ENCODE assay signal across 18 cellular contexts in genomic region chr1:38418195-38419030, GRCh38.
DNase-seq lines count a peak whose midpoint lies in the region; ATAC-seq and TF ChIP-seq lines count a peak whose summit lies in the region.
"Had no signal": no experiment of that assay in that cellular context is flagged by ENCODE, and none has a peak within 500 bp of the region (broad histone marks: within the 10 kb centered on the region; RNA-seq: fewer than 3 reads in every experiment).

No MANE protein-coding gene starts in this region.

- no peak for TF ChIP-seq CTCF in neural progenitor cell (IDR thresholded peaks at IDR 0.05)

- H3K79me2 ChIP-seq in neural progenitor cell (ENCODE audit: low read depth): no peaks in the 10 kb centered on the region
- H3K79me2 ChIP-seq: hepatocyte had no signal

- no peaks in the 10 kb centered on the region for H3K27me3 ChIP-seq in neural progenitor cell

- peak; percentile 69 for DNase-seq in Daoy (ENCODE audit: low read depth)
- DNase-seq in RPMI7951 (ENCODE audit: low read depth): peak; percentile 14
- peak; percentile 29 to 70 for DNase-seq in dermis microvascular lymphatic vessel endothelial cell (ENCODE audit: low read depth in 2 of 2)
- peak; percentile 87 for DNase-seq in neural progenitor cell (ENCODE audit: low spot score)
- no peak for DNase-seq in 8988T
- DNase-seq in stimulated activated CD4-positive, alpha-beta T cell treated with anti-CD3 and anti-CD28 coated beads, Interleukin-2, amount 100 ng/mL, for 24 hours: no peak
- DNase-seq in stimulated activated effector memory CD8-positive, alpha-beta T cell treated with anti-CD3 and anti-CD28 coated beads, Interleukin-12 subunit alpha, Interleukin-12 subunit beta, amount 100 ng/mL, for 72 hours (ENCODE audit: low spot score in 2 of 2): no peak
- DNase-seq: activated B cell treated with CpG ODN at 0.5 μM for 24 hours; activated CD8-positive, alpha-beta memory T cell treated with anti-CD3 and anti-CD28 coated beads, Interleukin-2, amount 10 ng/mL, durations not matched to agents 7 days and 5 days; activated gamma-delta T cell; aorta; effector memory CD4-positive, alpha-beta T cell; left colon; NCI-H1417 treated with DMSO at 0.1 percent for 48 hours; NCI-H526; psoas muscle had no signal

- peak overlapping the region; percentile 74 for H3K27ac Mint-ChIP-seq in neural progenitor cell
- no peak overlapping the region for H3K27ac Mint-ChIP-seq in stimulated activated effector memory CD8-positive, alpha-beta T cell treated with anti-CD3 and anti-CD28 coated beads, Interleukin-12 subunit alpha, Interleukin-12 subunit beta, amount 100 ng/mL, for 72 hours
- H3K27ac Mint-ChIP-seq: activated B cell treated with CpG ODN at 0.5 μM for 24 hours; activated CD8-positive, alpha-beta memory T cell treated with anti-CD3 and anti-CD28 coated beads, Interleukin-2, amount 10 ng/mL, durations not matched to agents 7 days and 5 days had no signal

- H3K27me3 Mint-ChIP-seq in neural progenitor cell (ENCODE audit: insufficient read depth, low read depth): no peaks in the 10 kb centered on the region

- H3K4me1 ChIP-seq in neural progenitor cell: peaks cover 48% of the 10 kb centered on the region
- H3K4me1 ChIP-seq: psoas muscle had no signal

- no peak overlapping the region for H3K9ac ChIP-seq in neural progenitor cell

- H3K36me3 Mint-ChIP-seq in neural progenitor cell: peaks cover 2% of the 10 kb centered on the region
- no peaks in the 10 kb centered on the region for H3K36me3 Mint-ChIP-seq in stimulated activated effector memory CD8-positive, alpha-beta T cell treated with anti-CD3 and anti-CD28 coated beads, Interleukin-12 subunit alpha, Interleukin-12 subunit beta, amount 100 ng/mL, for 72 hours
- H3K36me3 Mint-ChIP-seq: activated CD8-positive, alpha-beta memory T cell treated with anti-CD3 and anti-CD28 coated beads, Interleukin-2, amount 10 ng/mL, durations not matched to agents 7 days and 5 days had no signal

- peak overlapping the region; percentile 91 for H3K27ac ChIP-seq in neural progenitor cell
- H3K27ac ChIP-seq: hepatocyte, psoas muscle had no signal

- peaks cover 36% of the 10 kb centered on the region for H3K4me1 Mint-ChIP-seq in neural progenitor cell
- H3K4me1 Mint-ChIP-seq in stimulated activated effector memory CD8-positive, alpha-beta T cell treated with anti-CD3 and anti-CD28 coated beads, Interleukin-12 subunit alpha, Interleukin-12 subunit beta, amount 100 ng/mL, for 72 hours: no peaks in the 10 kb centered on the region
- H3K4me1 Mint-ChIP-seq: activated B cell treated with CpG ODN at 0.5 μM for 24 hours; activated CD8-positive, alpha-beta memory T cell treated with anti-CD3 and anti-CD28 coated beads, Interleukin-2, amount 10 ng/mL, durations not matched to agents 7 days and 5 days had no signal

- H3K9me3 Mint-ChIP-seq in neural progenitor cell: peaks cover 29% of the 10 kb centered on the region
- H3K9me3 Mint-ChIP-seq in stimulated activated effector memory CD8-positive, alpha-beta T cell treated with anti-CD3 and anti-CD28 coated beads, Interleukin-12 subunit alpha, Interleukin-12 subunit beta, amount 100 ng/mL, for 72 hours: peaks cover 12% of the 10 kb centered on the region

- no peaks in the 10 kb centered on the region for H3K9me3 ChIP-seq in neural progenitor cell (ENCODE audit: low read depth)
- H3K9me3 ChIP-seq: psoas muscle had no signal

- H3K4me3 ChIP-seq in neural progenitor cell: peak overlapping the region; percentile 3
- H3K4me3 ChIP-seq: hepatocyte, psoas muscle had no signal

- peak overlapping the region; percentile 14 for H3K4me3 Mint-ChIP-seq in neural progenitor cell
- no peak overlapping the region for H3K4me3 Mint-ChIP-seq in stimulated activated effector memory CD8-positive, alpha-beta T cell treated with anti-CD3 and anti-CD28 coated beads, Interleukin-12 subunit alpha, Interleukin-12 subunit beta, amount 100 ng/mL, for 72 hours
- H3K4me3 Mint-ChIP-seq: activated B cell treated with CpG ODN at 0.5 μM for 24 hours; activated CD8-positive, alpha-beta memory T cell treated with anti-CD3 and anti-CD28 coated beads, Interleukin-2, amount 10 ng/mL, durations not matched to agents 7 days and 5 days had no signal

- H4K20me1 ChIP-seq in neural progenitor cell (ENCODE audit: low read depth): no peaks in the 10 kb centered on the region

- ATAC-seq in GM21447 (IDR thresholded peaks at IDR 0.05; ENCODE audit: unreplicated experiment): no peak
- no peak for ATAC-seq in stimulated activated effector memory CD8-positive, alpha-beta T cell treated with anti-CD3 and anti-CD28 coated beads, Interleukin-12 subunit alpha, Interleukin-12 subunit beta, amount 100 ng/mL, for 72 hours
- ATAC-seq: activated CD8-positive, alpha-beta memory T cell treated with anti-CD3 and anti-CD28 coated beads, Interleukin-2, amount 10 ng/mL, durations not matched to agents 7 days and 5 days; left colon; psoas muscle had no signal

- no peaks in the 10 kb centered on the region for H3K36me3 ChIP-seq in neural progenitor cell

- peaks cover 18% of the 10 kb centered on the region for H3F3A ChIP-seq in neural progenitor cell (ENCODE audit: low read depth)

- peak overlapping the region; percentile 59 for H3K4me2 ChIP-seq in neural progenitor cell
- H3K4me2 ChIP-seq: hepatocyte had no signal

- no peak overlapping the region for H2AFZ ChIP-seq in neural progenitor cell (replicated peaks)
- H2AFZ ChIP-seq: hepatocyte had no signal

Comparison
In these comparisons a context has a peak if more than half of its experiments do, and no peak if none do; other contexts are left out.
1. DNase-seq: peak in Daoy (single experiment), RPMI7951 (single experiment), dermis microvascular lymphatic vessel endothelial cell (2 of 2) and neural progenitor cell (single experiment); none in 8988T (single experiment), stimulated activated CD4-positive, alpha-beta T cell treated with anti-CD3 and anti-CD28 coated beads, Interleukin-2, amount 100 ng/mL, for 24 hours (0 of 2) and stimulated activated effector memory CD8-positive, alpha-beta T cell treated with anti-CD3 and anti-CD28 coated beads, Interleukin-12 subunit alpha, Interleukin-12 subunit beta, amount 100 ng/mL, for 72 hours (0 of 2).